ENCODE assay signal across 21 cellular contexts in the genomic region with DNA sequence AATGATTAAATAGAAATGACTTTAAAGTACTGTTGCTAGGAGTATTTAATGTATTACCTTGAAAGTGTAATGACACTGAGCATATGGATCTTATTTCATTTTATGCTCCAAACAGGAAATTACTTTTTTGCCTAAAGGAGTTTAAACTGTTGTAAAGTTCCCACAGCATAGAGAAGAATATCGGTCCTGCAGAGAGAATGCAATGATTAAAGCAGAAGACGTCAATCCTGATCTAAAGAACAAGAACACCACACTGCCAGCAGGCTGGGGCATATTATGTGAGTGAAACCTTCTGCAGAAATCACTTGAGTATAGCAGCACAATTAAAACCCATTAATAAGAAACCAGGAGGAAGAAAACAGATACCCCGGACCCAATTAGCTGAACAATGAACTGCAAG.
"Had no signal": no experiment of that assay in that cellular context is flagged by ENCODE, and none has a peak within 500 bp of the region (broad histone marks: within the 10 kb centered on the region; RNA-seq: fewer than 3 reads in every experiment).

No MANE protein-coding gene starts in this region.

- H3K9me3 ChIP-seq: body of pancreas, SJSA1 had no signal

- H3K4me3 ChIP-seq: body of pancreas, SJSA1 had no signal

- H3K4me1 ChIP-seq: body of pancreas had no signal

- ATAC-seq: activated CD4-positive, alpha-beta T cell treated with anti-CD3 and anti-CD28 coated beads for 36 hours; body of pancreas; T-cell had no signal

- H3K36me3 ChIP-seq: SJSA1, WERI-Rb-1 had no signal

- DNase-seq: activated CD4-positive, alpha-beta memory T cell treated with anti-CD3 and anti-CD28 coated beads, Interleukin-2, amount 10 ng/mL, durations not matched to agents 7 days and 5 days; activated CD4-positive, alpha-beta T cell treated with anti-CD3 and anti-CD28 coated beads for 36 hours; activated CD4-positive, alpha-beta T cell treated with anti-CD3 and anti-CD28 coated beads, Interleukin-2, amount 50 U/mL, for 1 hour; activated naive CD4-positive, alpha-beta T cell treated with anti-CD3 and anti-CD28 coated beads, Interleukin-2, amount 50 U/mL, for 16 hours; activated naive CD8-positive, alpha-beta T cell treated with anti-CD3 and anti-CD28 coated beads, Interleukin-2, amount 10 ng/mL, durations not matched to agents 7 days and 5 days; activated T-cell treated with anti-CD3 and anti-CD28 coated beads, Interleukin-2, amount 50 U/mL, for 1 hour; aorta; body of pancreas; Kasumi-1; KBM-7; NCI-H146; NCI-H187 treated with DMSO at 0.1 percent for 48 hours; NCI-H2081 treated with DMSO at 0.1 percent for 48 hours; NCI-H345; NCI-H510A; NCI-H526 treated with DMSO at 0.1 percent for 48 hours; SHP77; T-cell; T-helper 2 cell; WERI-Rb-1 had no signal

- H3K27me3 ChIP-seq: body of pancreas, SJSA1 had no signal

- H3K27ac ChIP-seq: body of pancreas, SJSA1, WERI-Rb-1 had no signal
